Comparison of ENCODE assay signal across 1 cellular context in genomic region chr6:10404107-10404798, GRCh38.
TF ChIP-seq lines count a peak whose summit lies in the region.

No MANE protein-coding gene starts in this region.

TF ChIP-seq in H1, 55 proteins besides CTCF, POLR2A, EP300 and RAD21 (continued from another document):
- TF ChIP-seq POU5F1 (IDR thresholded peaks at IDR 0.05; ENCODE audit: low read depth, low read length) (no peak), SIX5 (IDR thresholded peaks at IDR 0.05; ENCODE audit: low read depth, low read length) (no peak), SIRT6 (IDR thresholded peaks at IDR 0.05; ENCODE audit: low read length) (no peak), KDM1A (IDR thresholded peaks at IDR 0.05; ENCODE audit: borderline replicate concordance, low read length) (peak; percentile 33; the same call in 1 of the 2 replicates), CBX8 (IDR thresholded peaks at IDR 0.05; ENCODE audit: borderline replicate concordance, low read depth, low read length) (no peak), HDAC2 (IDR thresholded peaks at IDR 0.05; ENCODE audit: borderline replicate concordance in 1 of 2, low read depth in 2 of 2, low read length in 2 of 2) (0 out of 4 replicates have a peak, but pooled peaks of 1 of the 2 experiments have one; percentile 64), CHD2 (IDR thresholded peaks at IDR 0.05; ENCODE audit: low read length) (peak; percentile 53; the same call in 1 of the 2 replicates), SP4 (IDR thresholded peaks at IDR 0.05; ENCODE audit: low read length) (no peak), BRCA1 (IDR thresholded peaks at IDR 0.05; ENCODE audit: low read depth, low read length) (no peak), HDAC6 (IDR thresholded peaks at IDR 0.05; ENCODE audit: low read depth, low read length) (no peak), CREB1 (IDR thresholded peaks at IDR 0.05) (peak; percentile 65; the same call in 1 of the 2 replicates), TAF7 (optimal IDR thresholded peaks at IDR 0.05; ENCODE audit: borderline replicate concordance, low read depth, low read length) (peak; percentile 44), SAP30 (IDR thresholded peaks at IDR 0.05; ENCODE audit: insufficient read depth, insufficient replicate concordance, low read length) (no peak), POLR2AphosphoS5 (IDR thresholded peaks at IDR 0.05; ENCODE audit: low read depth, low read length) (peak; percentile 69), EZH2 (IDR thresholded peaks at IDR 0.05; ENCODE audit: low read depth, low read length, severe bottlenecking) (no peak), RXRA (IDR thresholded peaks at IDR 0.05; ENCODE audit: insufficient read depth, low read depth, low read length) (no peak), ATF3 (IDR thresholded peaks at IDR 0.05; ENCODE audit: insufficient read depth, low read depth, low read length) (no peak), SRF (IDR thresholded peaks at IDR 0.05; ENCODE audit: low read depth, low read length) (no peak), GABPA (IDR thresholded peaks at IDR 0.05; ENCODE audit: borderline replicate concordance, insufficient read depth, low read length) (peak; percentile 83; the same call in 1 of the 2 replicates), SP2 (IDR thresholded peaks at IDR 0.05; ENCODE audit: low read length) (no peak), YY1 (IDR thresholded peaks at IDR 0.05; ENCODE audit: low read depth, low read length) (no peak), SIN3A (conservative IDR thresholded peaks at IDR 0.05 in 1 of 2, IDR thresholded peaks at IDR 0.05 in 1 of 2; ENCODE audit: low read depth in 1 of 2, low read length in 2 of 2) (0 out of 4 replicates have a peak, but pooled peaks have one; percentile 40 to 64), TBP (IDR thresholded peaks at IDR 0.05; ENCODE audit: low read depth, low read length) (peak; percentile 32; the same call in 1 of the 2 replicates)
- TF ChIP-seq, protein P1, sequence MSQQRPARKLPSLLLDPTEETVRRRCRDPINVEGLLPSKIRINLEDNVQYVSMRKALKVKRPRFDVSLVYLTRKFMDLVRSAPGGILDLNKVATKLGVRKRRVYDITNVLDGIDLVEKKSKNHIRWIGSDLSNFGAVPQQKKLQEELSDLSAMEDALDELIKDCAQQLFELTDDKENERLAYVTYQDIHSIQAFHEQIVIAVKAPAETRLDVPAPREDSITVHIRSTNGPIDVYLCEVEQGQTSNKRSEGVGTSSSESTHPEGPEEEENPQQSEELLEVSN (IDR thresholded peaks at IDR 0.05) = peak; percentile 75
